8 cellular contexts compared by ENCODE assay signal in the genomic region with DNA sequence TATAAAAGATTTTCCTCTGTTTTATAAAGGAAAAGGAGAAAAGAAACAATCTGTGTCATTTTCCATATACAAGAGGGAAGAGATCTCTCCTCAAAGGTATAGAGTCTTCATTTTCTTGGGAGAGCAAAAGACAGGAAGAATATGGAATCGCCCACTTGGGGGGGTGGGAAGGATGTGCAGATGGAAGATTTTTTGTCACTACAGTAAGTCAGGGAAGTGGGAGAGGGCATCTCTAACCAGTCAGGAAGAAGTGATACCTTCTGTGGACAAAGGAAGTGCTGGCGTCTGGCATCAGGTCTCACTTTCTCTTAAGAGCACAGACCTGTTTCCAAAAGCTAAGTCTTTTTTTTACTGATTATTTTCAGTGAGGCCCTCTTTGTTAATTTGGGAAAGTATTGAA. TPM values are rescaled to one million over a fixed set of nuclear protein-coding genes. Genes with fewer than 3 reads are reported as not detected.
DNase-seq lines count a peak whose midpoint lies in the region; ATAC-seq, FAIRE-seq and TF ChIP-seq lines count a peak whose summit lies in the region.

No MANE protein-coding gene starts in this region.

- peaks cover 5% of the 10 kb centered on the region for H3K79me1 ChIP-seq in H1 (ENCODE audit: low read depth, low read length)

- 49% methylated on average over 2 of the region's 2 CpGs; no CpG with 5 or more reads in 1 of the 2 experiments for WGBS in H1 (ENCODE audit: extremely low coverage in 1 of 2, insufficient coverage in 1 of 2, insufficient read length in 1 of 2, insufficient replicate concordance in 2 of 2, low coverage in 1 of 2, low lambda C conversion rate in 2 of 2, missing lambda C conversion rate in 1 of 2), 2 experiments

- H3K23me2 ChIP-seq in H1 (ENCODE audit: low read depth, low read length): peaks cover 10% of the 10 kb centered on the region; the same call in 1 of the 2 replicates

- TF ChIP-seq RAD21 in H1 (IDR thresholded peaks at IDR 0.05 in 1 of 2, conservative IDR thresholded peaks at IDR 0.05 in 1 of 2; ENCODE audit: low read depth in 2 of 2, low read length in 2 of 2): no peak

- H4K20me1 ChIP-seq in H1 (replicated peaks in 1 of 2; ENCODE audit: control insufficient read depth in 1 of 2, insufficient read depth in 2 of 2, low read length in 2 of 2): peaks cover 3 to 4% of the 10 kb centered on the region in 2 experiments

- no peak for TF ChIP-seq EP300 in H1 (IDR thresholded peaks at IDR 0.05; ENCODE audit: borderline replicate concordance in 1 of 2, low read depth in 2 of 2, low read length in 2 of 2)

- H4K91ac ChIP-seq in H1 (replicated peaks; ENCODE audit: insufficient read length, low read length): no peak overlapping the region

- H3K4me1 ChIP-seq in H1 (replicated peaks in 1 of 4; ENCODE audit: control insufficient read depth in 3 of 4, insufficient read depth in 4 of 4, low read length in 3 of 4) (peaks cover 4 to 12% (median 9%) of the 10 kb centered on the region in 4 experiments), uterus (no peaks in the 10 kb centered on the region)

- H3K9ac ChIP-seq in H1 (replicated peaks in 1 of 4; ENCODE audit: extremely low read depth in 1 of 4, low read depth in 3 of 4, low read length in 3 of 4): peak overlapping the region in 3 of 4 experiments; percentile 21 to 97 (median 90); a peak in 5 of 7 replicates

- POLR2A ChIA-PET in H1 (lab: Charles Lee; ENCODE audit: partially characterized antibody): interaction anchor here (1.1 to 1.3 kb wide), 2 partner anchors 10 to 36 kb away, joined by 4 read pairs; no protein-coding TSS in a partner anchor

- no peaks in the 10 kb centered on the region for H3K9me3 Mint-ChIP-seq in osteocyte (ENCODE audit: unreplicated experiment)

- DNase-seq in NCI-H69 (lab: John Stamatoyannopoulos, UW) (peak; percentile 45), H1 (ENCODE audit: low read depth in 1 of 2, low spot score in 2 of 2) (no peak), osteocyte (ENCODE audit: extremely low spot score, unreplicated experiment) (no peak), uterus (no peak), HuH-7.5 (ENCODE audit: low spot score) (no peak), NCI-H2171 treated with DMSO at 0.1 percent for 48 hours (lab: John Stamatoyannopoulos, UW) (no peak)

- H3K27ac ChIP-seq in H1 (ENCODE audit: low read depth, low read length) (peak overlapping the region; percentile 55; the same call in 1 of the 2 replicates), uterus (no peak overlapping the region)

- no peak for ATAC-seq in HG02973 (IDR thresholded peaks at IDR 0.05; ENCODE audit: unreplicated experiment)

- H2BK120ac ChIP-seq in H1 (replicated peaks; ENCODE audit: low read depth, low read length): no peak overlapping the region

- TF ChIP-seq POLR2A in H1 (IDR thresholded peaks at IDR 0.05; ENCODE audit: control extremely low read depth in 1 of 2, low read depth in 2 of 2, low read length in 2 of 2): no peak
- TF ChIP-seq POLR2A in uterus (IDR thresholded peaks at IDR 0.05): no peak

- intact Hi-C loops in uterus (cut with DNase I; ENCODE audit: low total_unique reads): no loop called here

- no peak overlapping the region for H3K56ac ChIP-seq in H1 (replicated peaks; ENCODE audit: insufficient read length, low read depth, low read length)

- H3K9me3 ChIP-seq in H1 (ENCODE audit: insufficient read depth in 2 of 2, low read depth in 1 of 2, low read length in 1 of 2) (no peaks in the 10 kb centered on the region), uterus (no peaks in the 10 kb centered on the region)

- peak overlapping the region; percentile 89 for H3K4me3 Mint-ChIP-seq in osteocyte (ENCODE audit: unreplicated experiment)

- H3K27me3 ChIP-seq in H1 (replicated peaks in 1 of 4; ENCODE audit: control insufficient read depth in 3 of 4, extremely low read depth in 1 of 4, insufficient read depth in 3 of 4, low read length in 3 of 4): no peaks in the 10 kb centered on the region
- H3K27me3 ChIP-seq in uterus: no peaks in the 10 kb centered on the region

- TF ChIP-seq CTCF in H1 (IDR thresholded peaks at IDR 0.05; ENCODE audit: control extremely low read depth in 1 of 3, insufficient read depth in 1 of 3, low read depth in 1 of 3, low read length in 3 of 3): no peak
- TF ChIP-seq CTCF in osteocyte (IDR thresholded peaks at IDR 0.05): no peak
- TF ChIP-seq CTCF in uterus (IDR thresholded peaks at IDR 0.05): no peak

- H3K27ac Mint-ChIP-seq in osteocyte (ENCODE audit: unreplicated experiment): peak overlapping the region; percentile 81

- no peak overlapping the region for H2BK5ac ChIP-seq in H1 (ENCODE audit: low read depth, low read length)

- FAIRE-seq in H1 (lab: Jason Lieb, UNC): no peak

- H2AFZ ChIP-seq in H1 (ENCODE audit: low read length): no peak overlapping the region

- H4K5ac ChIP-seq in H1 (ENCODE audit: insufficient read length, low read depth, low read length): peak overlapping the region; percentile 73

- no peak overlapping the region; the same call in 1 of the 2 replicates for H3K18ac ChIP-seq in H1 (ENCODE audit: extremely low read depth, low read length)

- no peak overlapping the region for H3K23ac ChIP-seq in H1 (ENCODE audit: insufficient read length)

- no peak overlapping the region for H3K4ac ChIP-seq in H1 (replicated peaks; ENCODE audit: insufficient read length, low read depth, low read length)

- H3K4me3 ChIP-seq in GM08714 (ENCODE audit: low read length): peak overlapping the region; percentile 98
- peak overlapping the region; percentile 85 to 98 (median 92) for H3K4me3 ChIP-seq in H1 (ENCODE audit: extremely low read depth in 1 of 4, insufficient read depth in 2 of 4, low read depth in 3 of 4, low read length in 4 of 4)
- peak overlapping the region in 1 of 2 donors; percentile 93 for H3K4me3 ChIP-seq in uterus

- H2BK15ac ChIP-seq in H1 (ENCODE audit: low read length): no peak overlapping the region

- H3K4me2 ChIP-seq in H1 (ENCODE audit: insufficient read depth in 1 of 2, low read depth in 2 of 2, low read length in 2 of 2): peak overlapping the region; percentile 83 to 99

- H3K36me3 ChIP-seq in H1 (ENCODE audit: control insufficient read depth in 2 of 4, insufficient read depth in 4 of 4, low read length in 3 of 4) (peaks cover 0 to 10% (median under 1%) of the 10 kb centered on the region in 4 experiments; a peak in 3 of 8 replicates), uterus (no peaks in the 10 kb centered on the region)

- H2BK20ac ChIP-seq in H1 (ENCODE audit: low read length): no peak overlapping the region

- H3K36me3 Mint-ChIP-seq in osteocyte (ENCODE audit: unreplicated experiment): peaks cover 8% of the 10 kb centered on the region

- H2BK12ac ChIP-seq in H1 (ENCODE audit: low read depth, low read length): no peak overlapping the region

- no peaks in the 10 kb centered on the region for H3K27me3 Mint-ChIP-seq in osteocyte (ENCODE audit: unreplicated experiment)

- no peak overlapping the region for H2AK5ac ChIP-seq in H1 (ENCODE audit: low read depth, low read length)

- peaks cover 50% of the 10 kb centered on the region for H3K4me1 Mint-ChIP-seq in osteocyte (ENCODE audit: unreplicated experiment)

- H3K14ac ChIP-seq in H1 (ENCODE audit: insufficient read length): no peak overlapping the region

- H3K79me2 ChIP-seq in H1 (ENCODE audit: control insufficient read depth in 1 of 2, insufficient read depth in 2 of 2, low read length in 2 of 2): peaks cover 12 to 55% of the 10 kb centered on the region in 2 experiments

- H4K8ac ChIP-seq in H1 (ENCODE audit: extremely low read depth, insufficient read depth, low read length): no peak overlapping the region

- CTCF ChIA-PET in H1 (lab: Charles Lee; ENCODE audit: partially characterized antibody): interaction anchor here (0.6 to 2.7 kb wide), 2 partner anchors 83 to 1154 kb away, joined by 4 to 8 read pairs; no protein-coding TSS in a partner anchor

TF ChIP-seq in H1, 55 proteins besides CTCF, POLR2A, EP300 and RAD21:
- TF ChIP-seq POLR2AphosphoS5 (IDR thresholded peaks at IDR 0.05; ENCODE audit: low read depth, low read length): peak; percentile 57; the same call in 1 of the 2 replicates
- no peak for TF ChIP-seq JUN (IDR thresholded peaks at IDR 0.05; ENCODE audit: low read depth, low read length)

RNA-seq across cellular contexts. Expression of gene PRR14L, which starts 1.4 kb away (rescaled TPM):
- 98.6 and 110 TPM in 2 replicates for total RNA-seq in H1 (2021; fragmentation: NEBNext Ultra II Directional; extraction: Animal tissue kit (Norgen Biotek cat#: 25700))
- 25.5 and 26.5 TPM in 2 replicates for polyA plus RNA-seq in H1 (2011; rRNA removed)
- polyA plus RNA-seq in H1 (2011; cell fraction: cytosol; rRNA removed): 20.6 TPM
- polyA plus RNA-seq in H1 (2011; cell fraction: nucleus; rRNA removed): 40.3 TPM
- 23.2 to 38.5 TPM (median 28.6 TPM) in 4 replicates for polyA plus RNA-seq in H1 (2012, experiment 1 of 2)
- polyA plus RNA-seq in H1 (2012, experiment 2 of 2): 2.4 TPM
- polyA plus RNA-seq in H1 (2013, experiment 1 of 2): 22.7 TPM
- 21.6 TPM for polyA plus RNA-seq in H1 (2013, experiment 2 of 2)
- polyA minus RNA-seq in H1 (2011; rRNA and poly(A)+ RNA removed): 208 TPM in 2 replicates
- 59.5 TPM for polyA minus RNA-seq in H1 (2011; cell fraction: cytosol; rRNA and poly(A)+ RNA removed)
- polyA minus RNA-seq in H1 (2011; cell fraction: nucleus; rRNA and poly(A)+ RNA removed): 152 TPM
- total RNA-seq in osteocyte (48.2 and 49.3 TPM in 2 replicates), uterus (10 to 100 TPM in 3 of 4 donors, 1 to 10 TPM in 1; 7.1 to 62.2 (median 22.9) TPM)

RNA-seq across cellular contexts. Expression of gene DEPDC5, which starts 5.3 kb away (rescaled TPM):
- 26.5 and 26.7 TPM in 2 replicates for total RNA-seq in H1 (2021; fragmentation: NEBNext Ultra II Directional; extraction: Animal tissue kit (Norgen Biotek cat#: 25700))
- 16.3 and 18.3 TPM in 2 replicates for polyA plus RNA-seq in H1 (2011; rRNA removed)
- 16.2 TPM for polyA plus RNA-seq in H1 (2011; cell fraction: cytosol; rRNA removed)
- polyA plus RNA-seq in H1 (2011; cell fraction: nucleus; rRNA removed): 28.6 TPM
- 12.8 to 16.5 TPM (median 15.0 TPM) in 4 replicates for polyA plus RNA-seq in H1 (2012, experiment 1 of 2)
- polyA plus RNA-seq in H1 (2012, experiment 2 of 2): 2.9 TPM
- polyA plus RNA-seq in H1 (2013, experiment 1 of 2): 10.9 TPM
- 12.1 TPM for polyA plus RNA-seq in H1 (2013, experiment 2 of 2)
- 40.6 and 43.3 TPM in 2 replicates for polyA minus RNA-seq in H1 (2011; rRNA and poly(A)+ RNA removed)
- polyA minus RNA-seq in H1 (2011; cell fraction: cytosol; rRNA and poly(A)+ RNA removed): 18.8 TPM
- 46.6 TPM for polyA minus RNA-seq in H1 (2011; cell fraction: nucleus; rRNA and poly(A)+ RNA removed)
- total RNA-seq in osteocyte: 30.7 and 33.4 TPM in 2 replicates
- total RNA-seq in uterus: 100 to 1,000 TPM in 1 of 4 donors, 10 to 100 TPM in 2, 1 to 10 TPM in 1; 9.1 to 180 (median 37.2) TPM
